Comparison of ENCODE assay signal across 12 cellular contexts in the genomic region with DNA sequence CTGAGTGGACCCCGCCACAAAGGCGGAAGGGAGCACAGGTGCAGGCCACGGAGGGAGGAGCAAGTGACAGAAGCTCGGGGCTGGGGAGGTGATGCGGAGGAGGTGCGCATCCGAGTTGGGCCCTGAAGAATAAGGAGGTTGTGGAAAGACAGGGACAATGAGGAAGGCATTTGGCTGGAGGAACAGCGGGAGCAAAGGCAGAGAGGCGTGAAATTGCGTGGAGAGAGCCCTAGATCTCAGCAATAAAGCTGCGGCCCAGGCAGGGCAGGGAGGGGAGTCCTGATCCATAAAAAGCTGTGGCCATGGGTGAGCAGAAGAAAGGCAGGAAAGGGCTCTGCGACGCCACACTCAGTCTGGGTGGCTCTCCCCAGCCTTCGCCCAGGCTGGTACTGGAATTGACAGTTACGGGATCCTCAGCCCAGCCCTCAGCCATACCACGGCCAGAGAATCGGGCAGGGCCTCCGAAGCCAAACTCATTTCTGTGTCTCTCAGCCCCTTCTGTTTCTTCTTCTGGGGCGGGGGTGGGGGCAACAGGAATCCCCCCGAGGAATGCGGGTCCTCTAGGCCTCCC. TPM values are rescaled to one million over a fixed set of nuclear protein-coding genes. Genes with fewer than 3 reads are reported as not detected.
A peak's percentile ranks its signal among the peaks of the same experiment; 100 is the strongest.
DNase-seq lines count a peak whose midpoint lies in the region; ATAC-seq, FAIRE-seq and TF ChIP-seq lines count a peak whose summit lies in the region.
"Had no signal": no experiment of that assay in that cellular context is flagged by ENCODE, and none has a peak within 500 bp of the region (broad histone marks: within the 10 kb centered on the region; RNA-seq: fewer than 3 reads in every experiment).

No MANE protein-coding gene starts in this region.

- H3K4me3 ChIP-seq in BLaER1 (peak overlapping the region; percentile 67; the same call in 1 of the 2 replicates), HAP-1 (peak overlapping the region; percentile 59; the same call in 1 of the 2 replicates), H1 (ENCODE audit: extremely low read depth in 1 of 4, insufficient read depth in 2 of 4, low read depth in 3 of 4, low read length in 4 of 4) (peak overlapping the region; percentile 20 to 91 (median 54); a peak in 5 of 8 replicates), neuron (ENCODE audit: low read length) (peak overlapping the region; percentile 83)

- H2BK12ac ChIP-seq in H1 (ENCODE audit: low read depth, low read length) = 0 out of 2 replicates have a peak overlapping the region, but pooled peaks have one; percentile 71

- TF ChIP-seq RAD21 in H1 (IDR thresholded peaks at IDR 0.05 in 1 of 2, conservative IDR thresholded peaks at IDR 0.05 in 1 of 2; ENCODE audit: low read depth in 2 of 2, low read length in 2 of 2) = no peak

- H3K18ac ChIP-seq in H1 (ENCODE audit: extremely low read depth, low read length) = peak overlapping the region; percentile 32

- H3K4me1 ChIP-seq in BLaER1 (peaks cover 31% of the 10 kb centered on the region), HAP-1 (peaks cover 6% of the 10 kb centered on the region), H1 (replicated peaks in 1 of 4; ENCODE audit: control insufficient read depth in 3 of 4, insufficient read depth in 4 of 4, low read length in 3 of 4) (peaks cover 12 to 37% (median 26%) of the 10 kb centered on the region in 4 experiments), neuron (ENCODE audit: insufficient read depth, low read length) (peaks cover 24% of the 10 kb centered on the region)

- no peak overlapping the region for H4K5ac ChIP-seq in H1 (ENCODE audit: insufficient read length, low read depth, low read length)

- H4K91ac ChIP-seq in H1 (replicated peaks; ENCODE audit: insufficient read length, low read length) = no peak overlapping the region

- CTCF ChIA-PET in H1 (lab: Charles Lee; ENCODE audit: partially characterized antibody) = interaction anchor here (0.8 to 2.5 kb wide), 8 partner anchors 10 to 29 kb away, joined by 3 to 17 read pairs (median 6); no protein-coding TSS in a partner anchor

- H3K23me2 ChIP-seq in H1 (ENCODE audit: low read depth, low read length) = peaks cover 18% of the 10 kb centered on the region; the same call in 1 of the 2 replicates

- no peak overlapping the region for H2AFZ ChIP-seq in H1 (ENCODE audit: low read length)
- no peak overlapping the region for H2AFZ ChIP-seq in neuron (ENCODE audit: low read depth, low read length)

- in situ Hi-C loops in HAP-1 (cut with MboI; ENCODE audit: low sequenced_read_pairs) = no loop called here

- H3K79me2 ChIP-seq in H1 (ENCODE audit: control insufficient read depth in 1 of 2, insufficient read depth in 2 of 2, low read length in 2 of 2) = peaks cover 0 to 4% of the 10 kb centered on the region in 2 experiments; a peak in 2 of 4 replicates

- H3K23ac ChIP-seq in H1 (ENCODE audit: insufficient read length) = no peak overlapping the region

- no peak for TF ChIP-seq CTCF in H1 (IDR thresholded peaks at IDR 0.05; ENCODE audit: control extremely low read depth in 1 of 3, insufficient read depth in 1 of 3, low read depth in 1 of 3, low read length in 3 of 3)

- no peak overlapping the region for H3K4ac ChIP-seq in H1 (replicated peaks; ENCODE audit: insufficient read length, low read depth, low read length)

- H4K20me1 ChIP-seq in BLaER1 (no peaks in the 10 kb centered on the region), H1 (replicated peaks in 1 of 2; ENCODE audit: control insufficient read depth in 1 of 2, insufficient read depth in 2 of 2, low read length in 2 of 2) (peaks cover 2 to 14% of the 10 kb centered on the region in 2 experiments)

- H3K9ac ChIP-seq in BLaER1 (no peak overlapping the region), H1 (replicated peaks in 1 of 4; ENCODE audit: extremely low read depth in 1 of 4, low read depth in 3 of 4, low read length in 3 of 4) (no peak overlapping the region)

- H3K56ac ChIP-seq in H1 (replicated peaks; ENCODE audit: insufficient read length, low read depth, low read length) = no peak overlapping the region

- 52% methylated on average over 21 of the region's 21 CpGs; no CpG with 5 or more reads in 1 of the 2 experiments for WGBS in H1 (ENCODE audit: extremely low coverage in 1 of 2, insufficient coverage in 1 of 2, insufficient read length in 1 of 2, insufficient replicate concordance in 2 of 2, low coverage in 1 of 2, low lambda C conversion rate in 2 of 2, missing lambda C conversion rate in 1 of 2), 2 experiments

- H4K8ac ChIP-seq in H1 (ENCODE audit: extremely low read depth, insufficient read depth, low read length) = no peak overlapping the region

- H3K4me2 ChIP-seq in BLaER1 (peak overlapping the region; percentile 97), H1 (ENCODE audit: insufficient read depth in 1 of 2, low read depth in 2 of 2, low read length in 2 of 2) (peak overlapping the region; percentile 84 to 97)

- H3K27ac ChIP-seq in BLaER1 (no peak overlapping the region), H1 (ENCODE audit: low read depth, low read length) (no peak overlapping the region)

- peaks cover 5% of the 10 kb centered on the region; the same call in 1 of the 2 replicates for H3K79me1 ChIP-seq in H1 (ENCODE audit: low read depth, low read length)

- H3K14ac ChIP-seq in H1 (ENCODE audit: insufficient read length) = no peak overlapping the region

- TF ChIP-seq EP300 in H1 (IDR thresholded peaks at IDR 0.05; ENCODE audit: borderline replicate concordance in 1 of 2, low read depth in 2 of 2, low read length in 2 of 2) = no peak

- H2BK120ac ChIP-seq in H1 (replicated peaks; ENCODE audit: low read depth, low read length) = no peak overlapping the region

- FAIRE-seq in H1 (lab: Jason Lieb, UNC) = no peak
- FAIRE-seq: GM18507 had no signal

- no peak for ATAC-seq in GM19455 (IDR thresholded peaks at IDR 0.05; ENCODE audit: unreplicated experiment)
- no peak for ATAC-seq in GM21825 (IDR thresholded peaks at IDR 0.05; ENCODE audit: unreplicated experiment)

- H3K27me3 ChIP-seq in BLaER1 (peaks cover 35% of the 10 kb centered on the region), HAP-1 (ENCODE audit: low read depth) (no peaks in the 10 kb centered on the region), H1 (replicated peaks in 1 of 4; ENCODE audit: control insufficient read depth in 3 of 4, extremely low read depth in 1 of 4, insufficient read depth in 3 of 4, low read length in 3 of 4) (peaks cover 6 to 25% (median 24%) of the 10 kb centered on the region in 4 experiments), neuron (ENCODE audit: insufficient read depth, low read length) (no peaks in the 10 kb centered on the region)

- no peaks in the 10 kb centered on the region for H3K36me3 ChIP-seq in BLaER1
- H3K36me3 ChIP-seq in HAP-1 (replicated peaks) = no peaks in the 10 kb centered on the region
- H3K36me3 ChIP-seq in H1 (ENCODE audit: control insufficient read depth in 2 of 4, insufficient read depth in 4 of 4, low read length in 3 of 4) = no peaks in the 10 kb centered on the region
- H3K36me3 ChIP-seq in neuron (ENCODE audit: insufficient read depth, low read length) = peaks cover 20% of the 10 kb centered on the region
- H3K36me3 ChIP-seq: thyroid gland had no signal

- DNase-seq in HAP-1 (ENCODE audit: low spot score in 2 of 2) (no peak), H1 (ENCODE audit: low read depth in 1 of 2, low spot score in 2 of 2) (no peak), SHP77 treated with DMSO at 0.1 percent for 48 hours (lab: John Stamatoyannopoulos, UW) (no peak)
- no peak for DNase-seq in stimulated activated CD4-positive, alpha-beta T cell treated with anti-CD3 and anti-CD28 coated beads, Interleukin-12 subunit alpha, Interleukin-12 subunit beta, amount 100 ng/mL, for 4 hours
- DNase-seq: amniotic stem cell had no signal

- H2BK5ac ChIP-seq in H1 (ENCODE audit: low read depth, low read length) = peak overlapping the region; percentile 28; the same call in 1 of the 2 replicates

- H2BK15ac ChIP-seq in H1 (ENCODE audit: low read length) = 0 out of 2 replicates have a peak overlapping the region, but pooled peaks have one; percentile 18

- POLR2A ChIA-PET in H1 (lab: Charles Lee; ENCODE audit: partially characterized antibody) = interaction anchor here (0.7 to 2.5 kb wide), 5 partner anchors 9 to 904 kb away, joined by 3 to 10 read pairs (median 6); no protein-coding TSS in a partner anchor

- H2AK5ac ChIP-seq in H1 (ENCODE audit: low read depth, low read length) = no peak overlapping the region

- TF ChIP-seq POLR2A in H1 (IDR thresholded peaks at IDR 0.05; ENCODE audit: control extremely low read depth in 1 of 2, low read depth in 2 of 2, low read length in 2 of 2) = no peak

- peak overlapping the region; percentile 88; the same call in 1 of the 2 replicates for H2BK20ac ChIP-seq in H1 (ENCODE audit: low read length)

- H3K9me3 ChIP-seq in BLaER1 (no peaks in the 10 kb centered on the region), HAP-1 (no peaks in the 10 kb centered on the region), H1 (ENCODE audit: insufficient read depth in 2 of 2, low read depth in 1 of 2, low read length in 1 of 2) (no peaks in the 10 kb centered on the region), neuron (ENCODE audit: low read length) (no peaks in the 10 kb centered on the region)
- H3K9me3 ChIP-seq: thyroid gland had no signal

TF ChIP-seq in H1, 55 proteins besides CTCF, POLR2A, EP300 and RAD21 (continues in another document):
- TF ChIP-seq PHF8 (conservative IDR thresholded peaks at IDR 0.05; ENCODE audit: low read depth, low read length) = no peak
- TF ChIP-seq POLR2AphosphoS5 (IDR thresholded peaks at IDR 0.05; ENCODE audit: low read depth, low read length) = no peak
- no peak for TF ChIP-seq ASH2L (IDR thresholded peaks at IDR 0.05; ENCODE audit: low read length)
- no peak for TF ChIP-seq CBX5 (IDR thresholded peaks at IDR 0.05; ENCODE audit: low read depth, low read length)

RNA-seq across cellular contexts. Expression of gene FIGNL2, which starts 2.2 kb away (rescaled TPM):
- 6.5 and 7.5 TPM in 2 replicates for total RNA-seq in H1 (2021; fragmentation: NEBNext Ultra II Directional; extraction: Animal tissue kit (Norgen Biotek cat#: 25700))
- 7.1 and 10.9 TPM in 2 replicates for polyA plus RNA-seq in H1 (2011; rRNA removed)
- polyA plus RNA-seq in H1 (2011; cell fraction: cytosol; rRNA removed) = 6.7 TPM
- polyA plus RNA-seq in H1 (2011; cell fraction: nucleus; rRNA removed) = 12.7 TPM
- polyA plus RNA-seq in H1 (2012, experiment 1 of 2) = 4.7 to 5.7 TPM (median 5.2 TPM) in 4 replicates
- 4.7 TPM for polyA plus RNA-seq in H1 (2012, experiment 2 of 2)
- polyA plus RNA-seq in H1 (2013, experiment 1 of 2) = 2.7 TPM
- polyA plus RNA-seq in H1 (2013, experiment 2 of 2) = 2.2 TPM
- polyA minus RNA-seq in H1 (2011; rRNA and poly(A)+ RNA removed) = 3.0 and 6.3 TPM in 2 replicates
- polyA minus RNA-seq in H1 (2011; cell fraction: cytosol; rRNA and poly(A)+ RNA removed) = 7.0 TPM
- polyA minus RNA-seq in H1 (2011; cell fraction: nucleus; rRNA and poly(A)+ RNA removed) = 11.2 TPM

RNA-seq across cellular contexts. Expression of gene ANKRD33, which starts 41.6 kb away (rescaled TPM):
- 0.19 and 0.41 TPM in 2 replicates for total RNA-seq in H1 (2021; fragmentation: NEBNext Ultra II Directional; extraction: Animal tissue kit (Norgen Biotek cat#: 25700))
- 0.53 and 1.5 TPM in 2 replicates for polyA plus RNA-seq in H1 (2011; rRNA removed)
- polyA plus RNA-seq in H1 (2011; cell fraction: cytosol; rRNA removed) = 1.1 TPM
- 8.7 TPM for polyA plus RNA-seq in H1 (2011; cell fraction: nucleus; rRNA removed)
- 0.53 to 1.1 TPM (median 0.62 TPM) in 4 replicates for polyA plus RNA-seq in H1 (2012, experiment 1 of 2)
- 0.39 TPM for polyA plus RNA-seq in H1 (2012, experiment 2 of 2)
- polyA plus RNA-seq in H1 (2013, experiment 1 of 2) = 0.34 TPM
- 0.57 TPM for polyA plus RNA-seq in H1 (2013, experiment 2 of 2)
- polyA minus RNA-seq in H1 (2011; rRNA and poly(A)+ RNA removed) = 0.34 and 0.73 TPM in 2 replicates
- polyA minus RNA-seq in H1 (2011; cell fraction: cytosol; rRNA and poly(A)+ RNA removed) = not detected
- polyA minus RNA-seq in H1 (2011; cell fraction: nucleus; rRNA and poly(A)+ RNA removed) = 3.4 TPM
- total RNA-seq: mesenteric fat pad, thyroid gland had no signal
